ENCODE assay signal across 19 cellular contexts in genomic region chr19:19721896-19722295, GRCh38. TPM values are rescaled to one million over a fixed set of nuclear protein-coding genes. Genes with fewer than 3 reads are reported as not detected.
DNase-seq lines count a peak whose midpoint lies in the region; ATAC-seq and TF ChIP-seq lines count a peak whose summit lies in the region.
"Had no signal": no experiment of that assay in that cellular context is flagged by ENCODE, and none has a peak within 500 bp of the region (broad histone marks: within the 10 kb centered on the region; RNA-seq: fewer than 3 reads in every experiment).

No MANE protein-coding gene starts in this region.

- H3K9me3 ChIP-seq in Karpas-422 (ENCODE audit: low read length) (peaks cover 32% of the 10 kb centered on the region), endodermal cell (ENCODE audit: control insufficient read depth, low read length) (peaks cover 72% of the 10 kb centered on the region)

- 88 to 95% methylated on average over 1 to 2 of the region's 2 CpGs for WGBS in endodermal cell (ENCODE audit: insufficient coverage in 1 of 2, insufficient read length in 1 of 2), 2 experiments

- H3K36me3 ChIP-seq in Karpas-422 (ENCODE audit: insufficient read depth, low read length) (peaks cover 31% of the 10 kb centered on the region), endodermal cell (ENCODE audit: control insufficient read depth, insufficient read depth, low read length) (peaks cover 10% of the 10 kb centered on the region)
- H3K36me3 ChIP-seq: HAP-1 had no signal

- no peak for TF ChIP-seq CTCF in endodermal cell (conservative IDR thresholded peaks at IDR 0.05)

- DNase-seq in activated CD4-positive, alpha-beta T cell treated with anti-CD3 and anti-CD28 coated beads for 36 hours: no peak
- no peak for DNase-seq in activated CD4-positive, alpha-beta T cell treated with anti-CD3 and anti-CD28 coated beads, Interleukin-2, amount 50 U/mL, for 48 hours
- DNase-seq in Karpas-422 (peak; percentile 37), endodermal cell (no peak), head of caudate nucleus (no peak)
- no peak for DNase-seq in stimulated activated effector memory CD8-positive, alpha-beta T cell treated with anti-CD3 and anti-CD28 coated beads, Interleukin-12 subunit alpha, Interleukin-12 subunit beta, amount 100 ng/mL, for 72 hours (ENCODE audit: low spot score in 2 of 2)
- DNase-seq: Caco-2; CD4-positive, CD25-positive, alpha-beta regulatory T cell; CD8-positive, alpha-beta T cell; DMS153; DND-41; GOT3; HFFc6 had no signal

- no peaks in the 10 kb centered on the region for H4K20me1 ChIP-seq in Karpas-422 (ENCODE audit: insufficient read depth, low read depth, low read length)
- H4K20me1 ChIP-seq: BLaER1 had no signal

- intact Hi-C loops in activated CD4-positive, alpha-beta T cell treated with anti-CD3 and anti-CD28 coated beads for 36 hours (cut with DNase I, micrococcal nuclease): no loop called here
- intact Hi-C loops in head of caudate nucleus (cut with DNase I): no loop called here

- H3K9me2 ChIP-seq in Karpas-422 (replicated peaks; ENCODE audit: insufficient read depth, low read length): no peaks in the 10 kb centered on the region

- H3K27me3 ChIP-seq in Karpas-422 (ENCODE audit: low read length) (no peaks in the 10 kb centered on the region), endodermal cell (ENCODE audit: control insufficient read depth, insufficient read depth, low read length, poor library complexity, severe bottlenecking) (no peaks in the 10 kb centered on the region)
- H3K27me3 ChIP-seq: BLaER1 had no signal

- no peak overlapping the region for H3K27ac Mint-ChIP-seq in activated CD4-positive, alpha-beta T cell treated with anti-CD3 and anti-CD28 coated beads for 36 hours
- no peak overlapping the region for H3K27ac Mint-ChIP-seq in endodermal cell
- peak overlapping the region; percentile 38 for H3K27ac Mint-ChIP-seq in stimulated activated effector memory CD8-positive, alpha-beta T cell treated with anti-CD3 and anti-CD28 coated beads, Interleukin-12 subunit alpha, Interleukin-12 subunit beta, amount 100 ng/mL, for 72 hours
- H3K27ac Mint-ChIP-seq: B cell; CD8-positive, alpha-beta T cell; HFFc6 had no signal

- POLR2A ChIA-PET in activated CD4-positive, alpha-beta T cell treated with anti-CD3 and anti-CD28 coated beads for 36 hours (lab: Charles Lee): no interaction called here

- H3K79me2 ChIP-seq in Karpas-422 (ENCODE audit: low read length): peaks cover 51% of the 10 kb centered on the region

- H3K4me3 Mint-ChIP-seq in activated CD4-positive, alpha-beta T cell treated with anti-CD3 and anti-CD28 coated beads for 36 hours: no peak overlapping the region
- H3K4me3 Mint-ChIP-seq in endodermal cell: no peak overlapping the region
- H3K4me3 Mint-ChIP-seq in stimulated activated effector memory CD8-positive, alpha-beta T cell treated with anti-CD3 and anti-CD28 coated beads, Interleukin-12 subunit alpha, Interleukin-12 subunit beta, amount 100 ng/mL, for 72 hours: no peak overlapping the region
- H3K4me3 Mint-ChIP-seq: B cell; CD8-positive, alpha-beta T cell; HFFc6 had no signal

- peak; percentile 26 for ATAC-seq in activated CD4-positive, alpha-beta T cell treated with anti-CD3 and anti-CD28 coated beads for 36 hours
- peak; percentile 39 for ATAC-seq in stimulated activated effector memory CD8-positive, alpha-beta T cell treated with anti-CD3 and anti-CD28 coated beads, Interleukin-12 subunit alpha, Interleukin-12 subunit beta, amount 100 ng/mL, for 72 hours
- ATAC-seq in HG03139 (IDR thresholded peaks at IDR 0.05; ENCODE audit: unreplicated experiment): no peak
- ATAC-seq: CD8-positive, alpha-beta T cell had no signal

- no peaks in the 10 kb centered on the region for H3K27me3 Mint-ChIP-seq in activated CD4-positive, alpha-beta T cell treated with anti-CD3 and anti-CD28 coated beads for 36 hours
- H3K27me3 Mint-ChIP-seq in endodermal cell (ENCODE audit: insufficient read depth): no peaks in the 10 kb centered on the region
- H3K27me3 Mint-ChIP-seq: B cell; CD4-positive, CD25-positive, alpha-beta regulatory T cell had no signal

- peaks cover 70% of the 10 kb centered on the region for H3K36me3 Mint-ChIP-seq in activated CD4-positive, alpha-beta T cell treated with anti-CD3 and anti-CD28 coated beads for 36 hours (ENCODE audit: low read depth)
- peaks cover 53% of the 10 kb centered on the region for H3K36me3 Mint-ChIP-seq in endodermal cell (ENCODE audit: low read depth)
- peaks cover 15% of the 10 kb centered on the region for H3K36me3 Mint-ChIP-seq in stimulated activated effector memory CD8-positive, alpha-beta T cell treated with anti-CD3 and anti-CD28 coated beads, Interleukin-12 subunit alpha, Interleukin-12 subunit beta, amount 100 ng/mL, for 72 hours

- no peak overlapping the region for H2AFZ ChIP-seq in Karpas-422 (ENCODE audit: low read length)

- H3K4me1 Mint-ChIP-seq in activated CD4-positive, alpha-beta T cell treated with anti-CD3 and anti-CD28 coated beads for 36 hours: peaks cover 3% of the 10 kb centered on the region
- no peaks in the 10 kb centered on the region for H3K4me1 Mint-ChIP-seq in endodermal cell
- H3K4me1 Mint-ChIP-seq in stimulated activated effector memory CD8-positive, alpha-beta T cell treated with anti-CD3 and anti-CD28 coated beads, Interleukin-12 subunit alpha, Interleukin-12 subunit beta, amount 100 ng/mL, for 72 hours: peaks cover 37% of the 10 kb centered on the region

- no peak overlapping the region for H3K27ac ChIP-seq in Karpas-422 (ENCODE audit: low read length)
- H3K27ac ChIP-seq in endodermal cell (ENCODE audit: low read depth, low read length): no peak overlapping the region
- H3K27ac ChIP-seq: 22Rv1, BLaER1, C4-2B had no signal

- CTCF ChIA-PET in activated CD4-positive, alpha-beta T cell treated with anti-CD3 and anti-CD28 coated beads for 36 hours (lab: Charles Lee): no interaction called here

- H3K4me2 ChIP-seq in Karpas-422 (ENCODE audit: low read depth, low read length, poor library complexity, severe bottlenecking): no peak overlapping the region
- H3K4me2 ChIP-seq: BLaER1 had no signal

- no peak overlapping the region for H3K9ac ChIP-seq in Karpas-422 (ENCODE audit: low read length)
- H3K9ac ChIP-seq in endodermal cell (ENCODE audit: extremely low read depth, low read length, poor library complexity, severe bottlenecking): no peak overlapping the region
- H3K9ac ChIP-seq: BLaER1 had no signal

- H3K4me3 ChIP-seq in Karpas-422 (ENCODE audit: low read length): no peak overlapping the region
- H3K4me3 ChIP-seq in endodermal cell (ENCODE audit: low read length): peak overlapping the region; percentile 29
- H3K4me3 ChIP-seq: BLaER1, HAP-1 had no signal

- H3K9me3 Mint-ChIP-seq in activated CD4-positive, alpha-beta T cell treated with anti-CD3 and anti-CD28 coated beads for 36 hours (ENCODE audit: low read depth): peaks cover 76% of the 10 kb centered on the region
- H3K9me3 Mint-ChIP-seq in endodermal cell: peaks cover 63% of the 10 kb centered on the region
- peaks cover 50% of the 10 kb centered on the region for H3K9me3 Mint-ChIP-seq in stimulated activated effector memory CD8-positive, alpha-beta T cell treated with anti-CD3 and anti-CD28 coated beads, Interleukin-12 subunit alpha, Interleukin-12 subunit beta, amount 100 ng/mL, for 72 hours

- no peaks in the 10 kb centered on the region for H3K4me1 ChIP-seq in Karpas-422 (ENCODE audit: low read length)
- no peaks in the 10 kb centered on the region for H3K4me1 ChIP-seq in endodermal cell (ENCODE audit: control insufficient read depth, insufficient read depth, low read length)
- H3K4me1 ChIP-seq: BLaER1, Caco-2, HAP-1 had no signal

RNA-seq across cellular contexts. Expression of gene ZNF14, which starts 11.0 kb away (rescaled TPM):
- 1 to 10 TPM; 9.2 TPM for total RNA-seq in activated CD4-positive, alpha-beta T cell treated with anti-CD3 and anti-CD28 coated beads for 36 hours
- 9.2 and 12.1 TPM in 2 replicates for total RNA-seq in Karpas-422 (2014; rRNA removed; shearing (Covaris generic); ENCODE audit: low replicate concordance)
- 1 to 10 TPM; 7.8 to 8.7 TPM for total RNA-seq in endodermal cell
- 7.6 TPM for polyA plus RNA-seq in endodermal cell (2013, experiment 1 of 2)
- 5.9 TPM for polyA plus RNA-seq in endodermal cell (2013, experiment 2 of 2)

RNA-seq across cellular contexts. Expression of gene ZNF101, which starts 53.3 kb away (rescaled TPM):
- 10 to 100 TPM; 63.9 to 70.8 TPM for total RNA-seq in activated CD4-positive, alpha-beta T cell treated with anti-CD3 and anti-CD28 coated beads for 36 hours
- total RNA-seq in Karpas-422 (2014; rRNA removed; shearing (Covaris generic); ENCODE audit: low replicate concordance): 12.4 and 15.0 TPM in 2 replicates
- 10 to 100 TPM; 53.2 to 62.9 TPM for total RNA-seq in endodermal cell
- 14.8 TPM for polyA plus RNA-seq in endodermal cell (2013, experiment 1 of 2)
- polyA plus RNA-seq in endodermal cell (2013, experiment 2 of 2): 14.7 TPM

RNA-seq across cellular contexts. Expression of gene ATP13A1, which starts 58.4 kb away (rescaled TPM):
- total RNA-seq in activated CD4-positive, alpha-beta T cell treated with anti-CD3 and anti-CD28 coated beads for 36 hours: 10 to 100 TPM; 61.8 to 71.2 TPM
- total RNA-seq in Karpas-422 (2014; rRNA removed; shearing (Covaris generic); ENCODE audit: low replicate concordance): 39.6 and 59.1 TPM in 2 replicates
- total RNA-seq in endodermal cell: 10 to 100 TPM; 77.0 to 79.8 TPM
- 41.2 TPM for polyA plus RNA-seq in endodermal cell (2013, experiment 1 of 2)
- polyA plus RNA-seq in endodermal cell (2013, experiment 2 of 2): 37.0 TPM
